Comparison of ENCODE assay signal across 17 cellular contexts in the genomic region with DNA sequence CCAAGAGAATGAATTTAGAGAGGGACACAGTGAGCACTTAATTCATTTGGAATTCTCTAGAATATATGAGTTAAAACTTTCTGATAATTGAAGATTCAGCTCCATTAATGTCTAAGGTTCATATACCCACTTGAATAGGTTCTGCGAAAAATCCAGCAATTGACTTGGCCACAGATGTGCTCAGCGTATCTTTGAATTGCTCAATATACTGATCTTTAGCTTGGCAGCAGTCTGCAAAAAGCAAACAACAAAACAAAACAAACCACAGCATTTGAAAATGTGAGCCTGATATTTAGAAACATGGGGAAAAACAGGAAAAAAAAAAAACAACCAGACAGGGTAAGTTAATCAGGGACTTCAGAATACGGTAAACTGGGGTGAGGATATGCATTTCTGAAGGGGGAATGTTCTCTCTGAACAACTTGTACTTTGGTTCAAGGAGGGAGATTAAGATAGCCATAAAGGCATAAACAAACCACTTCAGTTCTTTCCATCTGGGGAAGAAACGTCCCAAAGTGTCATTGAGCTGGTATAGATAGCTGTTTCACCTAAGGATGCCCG. TPM values are rescaled to one million over a fixed set of nuclear protein-coding genes. Genes with fewer than 3 reads are reported as not detected.
DNase-seq lines count a peak whose midpoint lies in the region; FAIRE-seq and TF ChIP-seq lines count a peak whose summit lies in the region.
"Had no signal": no experiment of that assay in that cellular context is flagged by ENCODE, and none has a peak within 500 bp of the region (broad histone marks: within the 10 kb centered on the region; RNA-seq: fewer than 3 reads in every experiment).

No MANE protein-coding gene starts in this region.

- H3K9me2 ChIP-seq in PC-9 (ENCODE audit: insufficient read depth) = no peaks in the 10 kb centered on the region

- TF ChIP-seq CTCF in PC-9 (conservative IDR thresholded peaks at IDR 0.05) (no peak), kidney (IDR thresholded peaks at IDR 0.05; ENCODE audit: borderline replicate concordance, extremely low read depth, insufficient read depth) (no peak)

- H3K9me3 ChIP-seq in PC-9 (ENCODE audit: insufficient read depth, low read depth) (no peaks in the 10 kb centered on the region), kidney (ENCODE audit: control insufficient read depth in 1 of 2, low read length in 2 of 2) (no peaks in the 10 kb centered on the region)
- H3K9me3 ChIP-seq: A549; BLaER1 treated with 17β-estradiol and CSF1 and Interleukin-3, amounts not matched to agents 10 nM and 100 nM; MG63 had no signal

- H3K36me3 ChIP-seq in PC-9 (ENCODE audit: low read depth) (no peaks in the 10 kb centered on the region), kidney (ENCODE audit: control insufficient read depth in 1 of 2, insufficient read depth in 2 of 2, low read length in 2 of 2) (no peaks in the 10 kb centered on the region)
- H3K36me3 ChIP-seq: BLaER1 treated with 17β-estradiol and CSF1 and Interleukin-3, amounts not matched to agents 10 nM and 100 nM; MG63 had no signal

- no peaks in the 10 kb centered on the region for H4K20me1 ChIP-seq in PC-9 (ENCODE audit: insufficient read depth)
- H4K20me1 ChIP-seq: BLaER1 treated with 17β-estradiol and CSF1 and Interleukin-3, amounts not matched to agents 10 nM and 100 nM had no signal

- H3K79me2 ChIP-seq in PC-9 (ENCODE audit: low read depth) = no peaks in the 10 kb centered on the region

- intact Hi-C loops in PC-9 (cut with micrococcal nuclease; ENCODE audit: unreplicated experiment) (no loop called here), kidney (cut with DNase I) (no loop called here), head of caudate nucleus (cut with DNase I) (no loop called here)

- H3F3A ChIP-seq in PC-9 (ENCODE audit: insufficient read depth, low read depth) = no peaks in the 10 kb centered on the region

- FAIRE-seq in HTR-8/SVneo (lab: Jason Lieb, UNC) (peak; percentile 42), kidney (lab: Jason Lieb, UNC) (no peak)
- FAIRE-seq: A549 had no signal

- H3K4me3 ChIP-seq in PC-9 (no peak overlapping the region), kidney (ENCODE audit: low read length in 2 of 2) (peak overlapping the region; percentile 4 to 9)
- H3K4me3 ChIP-seq: A549; BLaER1 treated with 17β-estradiol and CSF1 and Interleukin-3, amounts not matched to agents 10 nM and 100 nM; MG63 had no signal

- DNase-seq in HTR-8/SVneo (ENCODE audit: insufficient read length, low spot score) (no peak), PC-9 (no peak), kidney (no peak), renal cortical epithelial cell (ENCODE audit: low read depth) (peak; percentile 58), head of caudate nucleus (no peak), T1000 (lab: John Stamatoyannopoulos, UW) (no peak)
- DNase-seq in activated CD4-positive, alpha-beta T cell treated with anti-CD3 and anti-CD28 coated beads, Interleukin-2, amount 50 U/mL, for 1 hour = no peak
- DNase-seq: GF-D8, H7, IMR-90, Karpas-422, MG63, NCI-H187 had no signal

- H3K27ac ChIP-seq in PC-9 (no peak overlapping the region), kidney (ENCODE audit: low read depth in 2 of 2, low read length in 2 of 2) (peak overlapping the region in 1 of 2 donors; percentile 36)
- H3K27ac ChIP-seq: A549; BLaER1 treated with 17β-estradiol and CSF1 and Interleukin-3, amounts not matched to agents 10 nM and 100 nM; RWPE1 had no signal

- BruUV-seq in PC-9 (replicated peaks; lab: Mats Ljungman, UMichigan) = no TSS peak

- no peak overlapping the region for H3K4me2 ChIP-seq in PC-9
- H3K4me2 ChIP-seq: A549; BLaER1 treated with 17β-estradiol and CSF1 and Interleukin-3, amounts not matched to agents 10 nM and 100 nM had no signal

- no peak overlapping the region for H3K9ac ChIP-seq in kidney (ENCODE audit: low read length in 2 of 2)
- H3K9ac ChIP-seq: BLaER1 treated with 17β-estradiol and CSF1 and Interleukin-3, amounts not matched to agents 10 nM and 100 nM had no signal

- CTCF ChIA-PET in PC-9 (lab: Charles Lee) = no interaction called here

- peaks cover 78% of the 10 kb centered on the region for H3K27me3 ChIP-seq in PC-9 (ENCODE audit: insufficient read depth, low read depth)
- H3K27me3 ChIP-seq: BLaER1 treated with 17β-estradiol and CSF1 and Interleukin-3, amounts not matched to agents 10 nM and 100 nM; MG63 had no signal

- H3K4me1 ChIP-seq in PC-9 (replicated peaks; ENCODE audit: insufficient read depth) (no peaks in the 10 kb centered on the region), kidney (ENCODE audit: control insufficient read depth in 1 of 2, insufficient read depth in 1 of 2, low read depth in 1 of 2, low read length in 2 of 2) (peaks cover 5 to 20% of the 10 kb centered on the region in 2 donors)
- H3K4me1 ChIP-seq: A549 had no signal

- H2AFZ ChIP-seq in PC-9 = 0 out of 2 replicates have a peak overlapping the region, but pooled peaks have one; percentile 22

- POLR2A ChIA-PET in PC-9 (lab: Charles Lee; ENCODE audit: unreplicated experiment) = no interaction called here

RNA-seq across cellular contexts. Expression of a gene that starts 21.4 kb away (rescaled TPM):
- not detected in 2 replicates for total RNA-seq in PC-9 (2021)
- total RNA-seq in kidney = 8.0 TPM
- 215 TPM for polyA plus RNA-seq in kidney (ENCODE audit: insufficient read depth, low read depth, low replicate concordance)
- total RNA-seq in renal cortical epithelial cell = 0.20 TPM in 1 of 2 replicates, not detected in the other
- total RNA-seq: Daoy, H7, IMR-90 had no signal
- polyA plus RNA-seq: A549, IMR-90 had no signal
